ENCODE assay signal across 11 cellular contexts in the genomic region with DNA sequence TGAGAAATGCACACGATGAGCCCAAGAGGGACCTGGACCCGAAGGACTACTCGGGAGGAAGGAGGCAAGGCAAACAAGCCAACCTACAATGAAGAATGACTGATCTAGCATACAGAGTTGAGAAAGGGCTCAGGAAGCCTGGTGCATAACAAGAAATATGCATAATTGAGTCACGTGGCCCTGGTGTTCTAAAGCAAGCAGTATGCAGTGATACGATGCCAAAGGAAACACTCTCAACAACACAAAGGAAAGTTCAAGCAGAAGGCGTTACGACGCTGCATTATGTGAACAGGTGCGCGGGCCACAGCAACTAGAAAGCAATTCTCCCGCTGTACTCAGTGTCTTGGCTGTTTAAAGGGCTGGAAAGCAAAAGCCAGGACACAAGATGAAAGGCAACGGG.
DNase-seq lines count a peak whose midpoint lies in the region; ATAC-seq, FAIRE-seq and TF ChIP-seq lines count a peak whose summit lies in the region.
"Had no signal": no experiment of that assay in that cellular context is flagged by ENCODE, and none has a peak within 500 bp of the region (broad histone marks: within the 10 kb centered on the region; RNA-seq: fewer than 3 reads in every experiment).

No MANE protein-coding gene starts in this region.

- no peak for TF ChIP-seq CTCF in pancreas (IDR thresholded peaks at IDR 0.05)

- H3K4me1 ChIP-seq in pancreas: peaks cover 0 to 16% (median 9%) of the 10 kb centered on the region in 3 donors

- 42 to 47% methylated on average over 12 of the region's 12 CpGs for WGBS in pancreas, 2 donors

- no peak overlapping the region for H3K4me3 ChIP-seq in pancreas

- DNase-seq in HCEC 1CT: peak; percentile 7
- DNase-seq in NCI-H226: peak; percentile 25
- peak; percentile 87 for DNase-seq in dermis blood vessel endothelial cell
- peak in 1 of 6 donors; percentile 13 for DNase-seq in pancreas
- no peak for DNase-seq in iPS-NIHi7 (ENCODE audit: extremely low spot score)
- DNase-seq in NCI-H1694 treated with DMSO at 0.1 percent for 48 hours (lab: John Stamatoyannopoulos, UW): no peak
- no peak for DNase-seq in retina
- DNase-seq: GOT3, occipital lobe had no signal

- no peaks in the 10 kb centered on the region for H3K27me3 ChIP-seq in pancreas

- no peaks in the 10 kb centered on the region for H3K9me3 ChIP-seq in pancreas

- no peak overlapping the region for H3K27ac ChIP-seq in pancreas

- H3K36me3 ChIP-seq in pancreas: no peaks in the 10 kb centered on the region

- ATAC-seq in pancreas: peak; percentile 67 to 84 (median 74)
- no peak for ATAC-seq in HG03025 (IDR thresholded peaks at IDR 0.05; ENCODE audit: low FRiP score, unreplicated experiment)

- no peak for FAIRE-seq in pancreas (lab: Jason Lieb, UNC)
- FAIRE-seq: urothelium cell line had no signal

- intact Hi-C loops in pancreas (cut with DNase I): no loop called here

Comparison
In these comparisons a context has a peak if more than half of its experiments do, and no peak if none do; other contexts are left out.
1. DNase-seq: peak in HCEC 1CT (single experiment), NCI-H226 (single experiment) and dermis blood vessel endothelial cell (single experiment); none in iPS-NIHi7 (single experiment), NCI-H1694 treated with DMSO at 0.1 percent for 48 hours (single experiment) and retina (single experiment).